Comparison of ENCODE assay signal across 10 cellular contexts in the genomic region with DNA sequence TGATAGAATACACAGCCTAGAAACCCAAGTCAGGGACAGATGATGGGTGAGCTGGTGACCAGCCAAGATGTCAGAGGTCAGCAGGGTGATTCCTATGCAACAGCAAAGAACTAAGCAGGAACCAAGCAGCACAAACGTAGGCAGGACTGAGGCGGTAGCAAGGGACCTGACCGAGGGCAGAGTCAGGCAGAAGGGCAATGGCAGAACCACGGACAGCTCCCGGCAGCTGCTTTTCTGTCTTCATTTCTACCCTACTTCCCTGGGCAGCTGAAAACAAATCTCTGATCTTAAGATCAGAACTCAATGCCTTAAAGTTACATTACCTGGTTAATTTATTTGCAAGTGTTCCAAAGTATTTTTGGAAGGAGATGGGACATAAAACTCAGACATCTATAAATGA.
DNase-seq lines count a peak whose midpoint lies in the region; ATAC-seq and TF ChIP-seq lines count a peak whose summit lies in the region.
"Had no signal": no experiment of that assay in that cellular context is flagged by ENCODE, and none has a peak within 500 bp of the region (broad histone marks: within the 10 kb centered on the region; RNA-seq: fewer than 3 reads in every experiment).

No MANE protein-coding gene starts in this region.

- no peaks in the 10 kb centered on the region for H3K36me3 Mint-ChIP-seq in activated CD4-positive, alpha-beta T cell treated with anti-CD3 and anti-CD28 coated beads for 36 hours (ENCODE audit: low read depth)
- peaks cover 4% of the 10 kb centered on the region for H3K36me3 Mint-ChIP-seq in endothelial cell (ENCODE audit: low read depth, unreplicated experiment)

- no peak overlapping the region for H3K4me3 Mint-ChIP-seq in activated CD4-positive, alpha-beta T cell treated with anti-CD3 and anti-CD28 coated beads for 36 hours
- H3K4me3 Mint-ChIP-seq in endothelial cell (ENCODE audit: unreplicated experiment): no peak overlapping the region

- no peak overlapping the region for H2AFZ ChIP-seq in PC-3 (ENCODE audit: low read length)
- H2AFZ ChIP-seq: PC-9 had no signal

- no peak overlapping the region for H3K4me2 ChIP-seq in PC-3 (ENCODE audit: low read length)
- H3K4me2 ChIP-seq: PC-9 had no signal

- intact Hi-C loops in activated CD4-positive, alpha-beta T cell treated with anti-CD3 and anti-CD28 coated beads for 36 hours (cut with DNase I, micrococcal nuclease): no loop called here
- intact Hi-C loops in PC-3 (cut with micrococcal nuclease): no loop called here

- no peaks in the 10 kb centered on the region for H3K9me3 ChIP-seq in PC-3 (ENCODE audit: low read length)

- H3K4me1 Mint-ChIP-seq in activated CD4-positive, alpha-beta T cell treated with anti-CD3 and anti-CD28 coated beads for 36 hours: no peaks in the 10 kb centered on the region
- no peaks in the 10 kb centered on the region for H3K4me1 Mint-ChIP-seq in endothelial cell (ENCODE audit: unreplicated experiment)

- H4K20me1 ChIP-seq in PC-3 (ENCODE audit: low read length): no peaks in the 10 kb centered on the region

- DNase-seq in activated CD4-positive, alpha-beta T cell treated with anti-CD3 and anti-CD28 coated beads for 36 hours: peak; percentile 41
- DNase-seq in activated CD4-positive, alpha-beta T cell treated with anti-CD3 and anti-CD28 coated beads for 4 hours: no peak
- DNase-seq in PC-3 (peak; percentile 26), endothelial cell (ENCODE audit: low spot score) (peak; percentile 66), retina (peak; percentile 18), NCI-H2081 (lab: John Stamatoyannopoulos, UW) (no peak)

- CTCF ChIA-PET in activated CD4-positive, alpha-beta T cell treated with anti-CD3 and anti-CD28 coated beads for 36 hours (lab: Charles Lee): interaction anchor here (1.4 kb wide), 1 partner anchor 14 kb away, joined by 4 read pairs; no protein-coding TSS in a partner anchor
- CTCF ChIA-PET in PC-3 (lab: Charles Lee): no interaction called here

- H3K79me2 ChIP-seq in PC-3 (ENCODE audit: low read length): no peaks in the 10 kb centered on the region

- H3K4me3 ChIP-seq in PC-3 (ENCODE audit: low read length): no peak overlapping the region
- H3K4me3 ChIP-seq: PC-9, skin epidermis had no signal

- H3K9me2 ChIP-seq in PC-3 (replicated peaks; ENCODE audit: low read length): no peaks in the 10 kb centered on the region

- no peak overlapping the region for H3K27ac Mint-ChIP-seq in activated CD4-positive, alpha-beta T cell treated with anti-CD3 and anti-CD28 coated beads for 36 hours
- no peak overlapping the region for H3K27ac Mint-ChIP-seq in endothelial cell (ENCODE audit: unreplicated experiment)

- H3F3A ChIP-seq in PC-3 (ENCODE audit: low read length, unreplicated experiment): no peaks in the 10 kb centered on the region

- no peak for ATAC-seq in activated CD4-positive, alpha-beta T cell treated with anti-CD3 and anti-CD28 coated beads for 36 hours
- ATAC-seq in PC-3: no peak
- ATAC-seq in HG03354 (IDR thresholded peaks at IDR 0.05; ENCODE audit: poor library complexity, severe bottlenecking, unreplicated experiment): no peak
- ATAC-seq in GM21360 (IDR thresholded peaks at IDR 0.05; ENCODE audit: unreplicated experiment): no peak

- H3K36me3 ChIP-seq in PC-3 (ENCODE audit: low read depth, low read length): no peaks in the 10 kb centered on the region

- POLR2A ChIA-PET in activated CD4-positive, alpha-beta T cell treated with anti-CD3 and anti-CD28 coated beads for 36 hours (lab: Charles Lee): no interaction called here
- POLR2A ChIA-PET in PC-3 (lab: Charles Lee; ENCODE audit: unreplicated experiment): no interaction called here

- H3K27ac ChIP-seq in PC-3 (ENCODE audit: low read length): no peak overlapping the region
- H3K27ac ChIP-seq: PC-9, skin epidermis had no signal

- H3K9ac ChIP-seq in PC-3 (ENCODE audit: low read length): no peak overlapping the region

- no peaks in the 10 kb centered on the region for H3K27me3 ChIP-seq in PC-3 (ENCODE audit: low read length)

- peaks cover 5% of the 10 kb centered on the region for H3K9me3 Mint-ChIP-seq in activated CD4-positive, alpha-beta T cell treated with anti-CD3 and anti-CD28 coated beads for 36 hours (ENCODE audit: low read depth)
- H3K9me3 Mint-ChIP-seq in endothelial cell (ENCODE audit: unreplicated experiment): no peaks in the 10 kb centered on the region

- no peaks in the 10 kb centered on the region for H3K4me1 ChIP-seq in PC-3 (ENCODE audit: insufficient read depth, low read length)

- no peak for TF ChIP-seq CTCF in PC-3 (conservative IDR thresholded peaks at IDR 0.05; ENCODE audit: low read depth, low read length)
- TF ChIP-seq CTCF in endothelial cell (IDR thresholded peaks at IDR 0.05; ENCODE audit: unreplicated experiment): no peak

- no TSS peak for BruUV-seq in PC-3 (replicated peaks; lab: Mats Ljungman, UMichigan)

- peaks cover 8% of the 10 kb centered on the region for H3K27me3 Mint-ChIP-seq in activated CD4-positive, alpha-beta T cell treated with anti-CD3 and anti-CD28 coated beads for 36 hours
- no peaks in the 10 kb centered on the region for H3K27me3 Mint-ChIP-seq in endothelial cell (ENCODE audit: unreplicated experiment)

Comparison
In these comparisons a context has a peak if more than half of its experiments do, and no peak if none do; other contexts are left out.
1. DNase-seq: peak in activated CD4-positive, alpha-beta T cell treated with anti-CD3 and anti-CD28 coated beads for 36 hours (single experiment), PC-3 (single experiment), endothelial cell (single experiment) and retina (single experiment); none in activated CD4-positive, alpha-beta T cell treated with anti-CD3 and anti-CD28 coated beads for 4 hours (0 of 2) and NCI-H2081 (0 of 2).